11 cellular contexts compared by ENCODE assay signal in genomic region chr7:107661865-107662379, GRCh38. TPM values are rescaled to one million over a fixed set of nuclear protein-coding genes. Genes with fewer than 3 reads are reported as not detected.
DNase-seq lines count a peak whose midpoint lies in the region; ATAC-seq, FAIRE-seq and TF ChIP-seq lines count a peak whose summit lies in the region.
"Had no signal": no experiment of that assay in that cellular context is flagged by ENCODE, and none has a peak within 500 bp of the region (broad histone marks: within the 10 kb centered on the region; RNA-seq: fewer than 3 reads in every experiment).

No MANE protein-coding gene starts in this region.

- no peaks in the 10 kb centered on the region for H3K36me3 Mint-ChIP-seq in T-helper 17 cell (ENCODE audit: low read depth)
- no peaks in the 10 kb centered on the region for H3K36me3 Mint-ChIP-seq in stimulated activated memory B cell treated with anti-CD40 and anti-IgM and Interleukin-4, amounts not matched to agents 10 μg/mL and 1 μg/mL and 100 μg/mL, for 72 hours

- DNase-seq in NCI-H1105 treated with DMSO at 0.1 percent for 48 hours (lab: John Stamatoyannopoulos, UW) (peak; percentile 26), NCI-H1105 (lab: John Stamatoyannopoulos, UW) (no peak), T-helper 17 cell (no peak), right cardiac atrium (no peak), OCI-M1 (lab: John Stamatoyannopoulos, UW) (no peak), GM12892 (ENCODE audit: insufficient read length) (no peak)

- FAIRE-seq in GM12892 (lab: Jason Lieb, UNC) = no peak

- no peaks in the 10 kb centered on the region for H3K9me3 Mint-ChIP-seq in stimulated activated memory B cell treated with anti-CD40 and anti-IgM and Interleukin-4, amounts not matched to agents 10 μg/mL and 1 μg/mL and 100 μg/mL, for 72 hours

- no peaks in the 10 kb centered on the region for H3K9me3 ChIP-seq in T-helper 17 cell (ENCODE audit: control insufficient read depth, low read length, poor library complexity, severe bottlenecking)
- H3K9me3 ChIP-seq in right cardiac atrium (ENCODE audit: control insufficient read depth, low read length) = no peaks in the 10 kb centered on the region

- 13% methylated on average over 20 of the region's 20 CpGs for WGBS in right cardiac atrium

- H3K4me1 Mint-ChIP-seq in T-helper 17 cell = peaks cover 21% of the 10 kb centered on the region
- H3K4me1 Mint-ChIP-seq in stimulated activated memory B cell treated with anti-CD40 and anti-IgM and Interleukin-4, amounts not matched to agents 10 μg/mL and 1 μg/mL and 100 μg/mL, for 72 hours = peaks cover 38% of the 10 kb centered on the region

- intact Hi-C loops in right cardiac atrium (cut with DNase I) = no loop called here

- TF ChIP-seq POLR2A in GM12892 (IDR thresholded peaks at IDR 0.05; ENCODE audit: low read depth, low read length) = no peak

- H3K4me1 ChIP-seq in right cardiac atrium (ENCODE audit: control insufficient read depth, insufficient read depth, low read length) = no peaks in the 10 kb centered on the region
- H3K4me1 ChIP-seq: BLaER1 had no signal

- H3K27ac Mint-ChIP-seq in T-helper 17 cell = no peak overlapping the region
- peak overlapping the region; percentile 18 for H3K27ac Mint-ChIP-seq in stimulated activated memory B cell treated with anti-CD40 and anti-IgM and Interleukin-4, amounts not matched to agents 10 μg/mL and 1 μg/mL and 100 μg/mL, for 72 hours

- peak overlapping the region; percentile 91 for H3K4me3 Mint-ChIP-seq in T-helper 17 cell
- H3K4me3 Mint-ChIP-seq in stimulated activated memory B cell treated with anti-CD40 and anti-IgM and Interleukin-4, amounts not matched to agents 10 μg/mL and 1 μg/mL and 100 μg/mL, for 72 hours = peak overlapping the region; percentile 91

- H3K27me3 Mint-ChIP-seq in T-helper 17 cell = peaks cover 33% of the 10 kb centered on the region
- no peaks in the 10 kb centered on the region for H3K27me3 Mint-ChIP-seq in stimulated activated memory B cell treated with anti-CD40 and anti-IgM and Interleukin-4, amounts not matched to agents 10 μg/mL and 1 μg/mL and 100 μg/mL, for 72 hours

- ATAC-seq in T-helper 17 cell (no peak), right cardiac atrium (no peak), GM21717 (IDR thresholded peaks at IDR 0.05; ENCODE audit: unreplicated experiment) (no peak)
- ATAC-seq in stimulated activated memory B cell treated with anti-CD40 and anti-IgM and Interleukin-4, amounts not matched to agents 10 μg/mL and 1 μg/mL and 100 μg/mL, for 72 hours = no peak

- peak overlapping the region; percentile 53 for H3K4me3 ChIP-seq in right cardiac atrium (ENCODE audit: low read length)
- H3K4me3 ChIP-seq: BLaER1 had no signal

- H3K27ac ChIP-seq in right cardiac atrium (ENCODE audit: low read length) = no peak overlapping the region
- H3K27ac ChIP-seq: BLaER1, epithelial cell of prostate, KMS-11 had no signal

- H3K27me3 ChIP-seq in right cardiac atrium (ENCODE audit: control insufficient read depth, insufficient read depth) = no peaks in the 10 kb centered on the region
- H3K27me3 ChIP-seq: BLaER1 had no signal

RNA-seq across cellular contexts. Expression of gene SLC26A4, which starts 1.3 kb away (rescaled TPM):
- total RNA-seq in T-helper 17 cell (under 1 TPM; 0.21 to 0.35 TPM), right cardiac atrium (under 1 TPM; 0.32 to 0.84 (median 0.47) TPM)
- 0.23 TPM for polyA plus RNA-seq in right cardiac atrium
- not detected for polyA plus RNA-seq in GM12892 (2012; ENCODE audit: missing spikeins)
